In genomic region chr19:2330255-2330631, GRCh38 we compare ENCODE assay signal across 2 cellular contexts.
A peak's percentile ranks its signal among the peaks of the same experiment; 100 is the strongest.
TF ChIP-seq lines count a peak whose summit lies in the region.

No MANE protein-coding gene starts in this region.

TF ChIP-seq in K562, 482 proteins besides CTCF, POLR2A, EP300 and RAD21:
- TF ChIP-seq FIP1L1 (IDR thresholded peaks at IDR 0.05; ENCODE audit: low read depth, low read length, poor library complexity, severe bottlenecking), result no peak
- 0 out of 2 replicates have a peak, but pooled peaks have one; percentile 30 for TF ChIP-seq HDGF (IDR thresholded peaks at IDR 0.05)
- TF ChIP-seq ZNF511 (CRISPR knock-in tag; IDR thresholded peaks at IDR 0.05), result no peak
- TF ChIP-seq, protein P1, sequence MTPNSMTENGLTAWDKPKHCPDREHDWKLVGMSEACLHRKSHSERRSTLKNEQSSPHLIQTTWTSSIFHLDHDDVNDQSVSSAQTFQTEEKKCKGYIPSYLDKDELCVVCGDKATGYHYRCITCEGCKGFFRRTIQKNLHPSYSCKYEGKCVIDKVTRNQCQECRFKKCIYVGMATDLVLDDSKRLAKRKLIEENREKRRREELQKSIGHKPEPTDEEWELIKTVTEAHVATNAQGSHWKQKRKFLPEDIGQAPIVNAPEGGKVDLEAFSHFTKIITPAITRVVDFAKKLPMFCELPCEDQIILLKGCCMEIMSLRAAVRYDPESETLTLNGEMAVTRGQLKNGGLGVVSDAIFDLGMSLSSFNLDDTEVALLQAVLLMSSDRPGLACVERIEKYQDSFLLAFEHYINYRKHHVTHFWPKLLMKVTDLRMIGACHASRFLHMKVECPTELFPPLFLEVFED (CRISPR knock-in tag; conservative IDR thresholded peaks at IDR 0.05), result 0 out of 2 replicates have a peak, but pooled peaks have one; percentile 26
- TF ChIP-seq RBM25 (IDR thresholded peaks at IDR 0.05; ENCODE audit: low read depth, low read length, severe bottlenecking), result no peak
- TF ChIP-seq NCOR1 (IDR thresholded peaks at IDR 0.05), result no peak

TF ChIP-seq in neural cell, 6 proteins besides CTCF, POLR2A, EP300 and RAD21:
- TF ChIP-seq REST (IDR thresholded peaks at IDR 0.05; ENCODE audit: borderline replicate concordance) (no peak), MXI1 (conservative IDR thresholded peaks at IDR 0.05; ENCODE audit: poor library complexity, severe bottlenecking) (no peak), POLR2AphosphoS5 (IDR thresholded peaks at IDR 0.05) (no peak), SMC3 (conservative IDR thresholded peaks at IDR 0.05; ENCODE audit: poor library complexity) (no peak), EZH2 (IDR thresholded peaks at IDR 0.05; ENCODE audit: borderline replicate concordance, insufficient read depth, low read length, poor library complexity, severe bottlenecking) (no peak)
